Comparison of ENCODE assay signal across 1 cellular context in the genomic region with DNA sequence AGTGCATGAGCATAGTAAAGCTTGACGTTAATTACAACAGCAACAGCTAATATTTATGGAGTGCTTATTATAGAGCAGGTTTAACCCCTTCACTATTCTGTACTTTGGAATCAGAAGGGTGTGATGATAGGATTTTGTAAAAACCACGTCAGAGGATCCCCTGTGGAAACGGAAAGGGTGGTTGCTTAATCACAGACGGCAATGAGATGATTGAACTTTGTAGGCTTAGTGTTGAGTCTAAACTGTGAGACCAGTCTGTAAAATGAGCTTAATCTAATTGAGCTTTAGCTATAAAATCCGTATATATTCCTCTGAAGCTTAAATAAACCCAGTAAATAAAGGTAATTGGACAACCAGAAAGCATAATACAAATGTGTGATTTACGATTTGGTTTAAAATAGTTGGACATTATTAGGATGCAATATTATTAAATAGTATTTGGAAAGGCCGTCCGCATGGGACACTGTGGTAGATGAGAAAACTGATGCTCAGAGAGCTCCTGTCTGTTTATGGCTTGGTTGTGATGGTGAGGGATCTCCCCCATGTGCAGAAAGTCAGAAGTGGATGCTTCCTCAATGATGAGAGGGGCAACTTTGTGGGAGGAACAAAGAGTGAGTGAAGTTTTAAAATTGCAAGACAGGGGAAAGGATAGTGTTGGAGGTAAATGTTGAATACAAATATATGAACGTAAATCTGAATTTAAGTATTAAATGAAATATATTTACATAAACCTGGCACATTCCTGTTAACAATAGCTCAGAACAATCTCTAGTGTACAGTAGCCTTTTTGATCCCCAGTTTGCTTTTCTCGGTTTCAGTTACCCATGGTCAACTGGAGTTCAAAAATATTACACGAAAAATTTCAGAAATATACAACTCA.
TF ChIP-seq lines count a peak whose summit lies in the region.

No MANE protein-coding gene starts in this region.

TF ChIP-seq in H1, 55 proteins besides CTCF, POLR2A, EP300 and RAD21:
- no peak for TF ChIP-seq POU5F1 (IDR thresholded peaks at IDR 0.05; ENCODE audit: low read depth, low read length)
- peak; percentile 57 for TF ChIP-seq POLR2AphosphoS5 (IDR thresholded peaks at IDR 0.05; ENCODE audit: low read depth, low read length)
- TF ChIP-seq TAF7 (optimal IDR thresholded peaks at IDR 0.05; ENCODE audit: borderline replicate concordance, low read depth, low read length): peak; percentile 32
- TF ChIP-seq CEBPB (IDR thresholded peaks at IDR 0.05; ENCODE audit: low read depth, low read length): 0 out of 2 replicates have a peak, but pooled peaks have one; percentile 8
TF ChIP-seq in H1: peak in this region for 3.
